In genomic region chr16:53743149-53743566, GRCh38 we compare ENCODE assay signal across 8 cellular contexts. TPM values are rescaled to one million over a fixed set of nuclear protein-coding genes. Genes with fewer than 3 reads are reported as not detected.
DNase-seq lines count a peak whose midpoint lies in the region; ATAC-seq, FAIRE-seq and TF ChIP-seq lines count a peak whose summit lies in the region.

No MANE protein-coding gene starts in this region.

- ATAC-seq in pancreas (peak in 2 of 4 donors; percentile 36 to 41), HG02588 (IDR thresholded peaks at IDR 0.05; ENCODE audit: unreplicated experiment) (no peak)

- H3K27ac ChIP-seq in pancreas: no peak overlapping the region

- intact Hi-C loops in pancreas (cut with DNase I): no loop called here

- peak; percentile 35 for DNase-seq in stimulated activated CD4-positive, alpha-beta T cell treated with anti-CD3 and anti-CD28 coated beads, Interleukin-15, amount 100 ng/mL, for 24 hours
- no peak for DNase-seq in stimulated activated CD4-positive, alpha-beta T cell treated with anti-CD3 and anti-CD28 coated beads, Interleukin-2, amount 100 ng/mL, for 48 hours
- DNase-seq in NCI-H82 treated with DMSO at 0.1 percent for 48 hours (lab: John Stamatoyannopoulos, UW; ENCODE audit: unreplicated experiment): peak; percentile 10
- DNase-seq in cerebellar cortex (ENCODE audit: low spot score): peak; percentile 34
- DNase-seq in pancreas: no peak
- no peak for DNase-seq in activated effector memory CD4-positive, alpha-beta T cell treated with anti-CD3 and anti-CD28 coated beads, Interleukin-2, amount 50 U/mL, for 16 hours
- no peak for DNase-seq in GM19240 (ENCODE audit: insufficient read length, low spot score)

- no peak overlapping the region for H3K4me3 ChIP-seq in pancreas

- no peak for FAIRE-seq in pancreas (lab: Jason Lieb, UNC)

- H3K36me3 ChIP-seq in pancreas: no peaks in the 10 kb centered on the region

- WGBS in pancreas, 2 donors: 65 to 69% methylated on average over 3 of the region's 3 CpGs

- H3K9me3 ChIP-seq in pancreas: no peaks in the 10 kb centered on the region

- peak in 3 of 4 donors; percentile 17 to 28 (median 27) for TF ChIP-seq CTCF in pancreas (IDR thresholded peaks at IDR 0.05)

- H3K4me1 ChIP-seq in pancreas: peaks cover 11 to 37% (median 16%) of the 10 kb centered on the region in 3 donors

- no peaks in the 10 kb centered on the region for H3K27me3 ChIP-seq in pancreas

RNA-seq across cellular contexts. Expression of gene FTO, which starts 39.2 kb away (rescaled TPM):
- 10 to 100 TPM; 30.1 to 45.0 (median 34.8) TPM for total RNA-seq in pancreas
- polyA plus RNA-seq in pancreas: 10 to 100 TPM in 1 of 2 donors, 1 to 10 TPM in 1; 7.6 to 19.0 TPM

RNA-seq across cellular contexts. Expression of gene RPGRIP1L, which starts 39.5 kb away (rescaled TPM):
- total RNA-seq in pancreas: 1 to 10 TPM; 1.4 to 5.2 (median 2.0) TPM
- 1 to 10 TPM; 1.1 to 1.6 TPM for polyA plus RNA-seq in pancreas

Comparison
In these comparisons a context has a peak if more than half of its experiments do, and no peak if none do; other contexts are left out.
1. DNase-seq: peak in stimulated activated CD4-positive, alpha-beta T cell treated with anti-CD3 and anti-CD28 coated beads, Interleukin-15, amount 100 ng/mL, for 24 hours (single experiment), NCI-H82 treated with DMSO at 0.1 percent for 48 hours (single experiment) and cerebellar cortex (single experiment); none in stimulated activated CD4-positive, alpha-beta T cell treated with anti-CD3 and anti-CD28 coated beads, Interleukin-2, amount 100 ng/mL, for 48 hours (0 of 2), pancreas (0 of 6), activated effector memory CD4-positive, alpha-beta T cell treated with anti-CD3 and anti-CD28 coated beads, Interleukin-2, amount 50 U/mL, for 16 hours (single experiment) and GM19240 (single experiment).